ENCODE assay signal across 14 cellular contexts in genomic region chr4:92825785-92826184, GRCh38.
"Had no signal": no experiment of that assay in that cellular context is flagged by ENCODE, and none has a peak within 500 bp of the region (broad histone marks: within the 10 kb centered on the region; RNA-seq: fewer than 3 reads in every experiment).

No MANE protein-coding gene starts in this region.

- H3K9me3 Mint-ChIP-seq: nephron progenitor cell, type B pancreatic cell had no signal

- H3K4me3 Mint-ChIP-seq: naive thymus-derived CD4-positive, alpha-beta T cell; nephron progenitor cell; type B pancreatic cell had no signal

- H3K27ac ChIP-seq: gastrocnemius medialis, uterus had no signal

- DNase-seq: effector memory CD4-positive, alpha-beta T cell; gastrocnemius medialis; glutamatergic neuron; kidney; left cardiac atrium; left ventricle myocardium superior; naive thymus-derived CD4-positive, alpha-beta T cell; nephron progenitor cell; right cardiac atrium; stimulated activated CD4-positive, alpha-beta T cell treated with anti-CD3 and anti-CD28 coated beads, Interleukin-12 subunit alpha, Interleukin-12 subunit beta, amount 100 ng/mL, for 4 hours; stimulated activated naive CD4-positive, alpha-beta T cell treated with Interleukin-2 at 50 U/mL for 16 hours; uterus had no signal

- H3K4me1 Mint-ChIP-seq: naive thymus-derived CD4-positive, alpha-beta T cell; nephron progenitor cell had no signal

- H3K4me3 ChIP-seq: gastrocnemius medialis, uterus had no signal

- H3K36me3 Mint-ChIP-seq: naive thymus-derived CD4-positive, alpha-beta T cell; type B pancreatic cell had no signal

- H3K27ac Mint-ChIP-seq: naive thymus-derived CD4-positive, alpha-beta T cell; nephron progenitor cell; progenitor cell of endocrine pancreas; type B pancreatic cell had no signal

- ATAC-seq: gastrocnemius medialis; left cardiac atrium; left ventricle myocardium superior; naive thymus-derived CD4-positive, alpha-beta T cell; right cardiac atrium had no signal

- H3K27me3 ChIP-seq: gastrocnemius medialis, uterus had no signal

- H3K4me1 ChIP-seq: gastrocnemius medialis, uterus had no signal

- H3K27me3 Mint-ChIP-seq: naive thymus-derived CD4-positive, alpha-beta T cell; progenitor cell of endocrine pancreas; type B pancreatic cell had no signal

- H3K36me3 ChIP-seq: gastrocnemius medialis, uterus had no signal

- H3K9me3 ChIP-seq: gastrocnemius medialis, uterus had no signal
